In genomic region chr5:150670275-150670960, GRCh38 we compare ENCODE assay signal across 16 cellular contexts. TPM values are rescaled to one million over a fixed set of nuclear protein-coding genes. Genes with fewer than 3 reads are reported as not detected.
DNase-seq lines count a peak whose midpoint lies in the region; ATAC-seq and TF ChIP-seq lines count a peak whose summit lies in the region.
"Had no signal": no experiment of that assay in that cellular context is flagged by ENCODE, and none has a peak within 500 bp of the region (broad histone marks: within the 10 kb centered on the region; RNA-seq: fewer than 3 reads in every experiment).

No MANE protein-coding gene starts in this region.

- CTCF ChIA-PET in activated CD4-positive, alpha-beta T cell treated with anti-CD3 and anti-CD28 coated beads, Interleukin-2, amount 10 ng/mL, durations not matched to agents 7 days and 5 days (lab: Charles Lee), result interaction anchor here (1.1 to 1.8 kb wide), 3 partner anchors 11 to 171 kb away, joined by 3 to 5 read pairs (median 4); no protein-coding TSS in a partner anchor

- H3K36me3 ChIP-seq in HUES48 (ENCODE audit: control insufficient read depth, insufficient read depth, low read length), result peaks cover 13% of the 10 kb centered on the region
- H3K36me3 ChIP-seq: breast epithelium, left lung, tibial artery had no signal

- peak overlapping the region; percentile 81; the same call in 1 of the 2 replicates for H3K4me3 ChIP-seq in HUES48 (ENCODE audit: low read depth, low read length)
- H3K4me3 ChIP-seq: left lung had no signal

- TF ChIP-seq CTCF in neural crest cell (conservative IDR thresholded peaks at IDR 0.05), result no peak

- H3K27ac ChIP-seq in HUES48 (ENCODE audit: low read depth, low read length), result peak overlapping the region; percentile 8
- H3K27ac ChIP-seq: left lung had no signal

- H3K9me3 Mint-ChIP-seq in activated CD4-positive, alpha-beta T cell treated with anti-CD3 and anti-CD28 coated beads, Interleukin-2, amount 10 ng/mL, durations not matched to agents 7 days and 5 days, result no peaks in the 10 kb centered on the region
- H3K9me3 Mint-ChIP-seq in effector memory CD8-positive, alpha-beta T cell, result no peaks in the 10 kb centered on the region
- H3K9me3 Mint-ChIP-seq in neural crest cell, result no peaks in the 10 kb centered on the region
- H3K9me3 Mint-ChIP-seq: HFFc6 had no signal

- peak overlapping the region; percentile 28 for H3K4me3 Mint-ChIP-seq in activated CD4-positive, alpha-beta T cell treated with anti-CD3 and anti-CD28 coated beads, Interleukin-2, amount 10 ng/mL, durations not matched to agents 7 days and 5 days
- peak overlapping the region; percentile 51 to 57 for H3K4me3 Mint-ChIP-seq in effector memory CD8-positive, alpha-beta T cell
- peak overlapping the region; percentile 82 for H3K4me3 Mint-ChIP-seq in neural crest cell
- H3K4me3 Mint-ChIP-seq: HFFc6 had no signal

- no peak overlapping the region for H3K9ac ChIP-seq in HUES48 (ENCODE audit: low read depth, low read length)

- H3K4me1 Mint-ChIP-seq in activated CD4-positive, alpha-beta T cell treated with anti-CD3 and anti-CD28 coated beads, Interleukin-2, amount 10 ng/mL, durations not matched to agents 7 days and 5 days, result peaks cover 8% of the 10 kb centered on the region
- peaks cover 5% of the 10 kb centered on the region in 2 donors for H3K4me1 Mint-ChIP-seq in effector memory CD8-positive, alpha-beta T cell (ENCODE audit: low read depth in 2 of 2)
- H3K4me1 Mint-ChIP-seq in neural crest cell, result no peaks in the 10 kb centered on the region

- H3K27me3 ChIP-seq in HUES48 (ENCODE audit: control insufficient read depth, insufficient read depth, low read length), result no peaks in the 10 kb centered on the region
- H3K27me3 ChIP-seq: breast epithelium had no signal

- no peaks in the 10 kb centered on the region for H3K36me3 Mint-ChIP-seq in activated CD4-positive, alpha-beta T cell treated with anti-CD3 and anti-CD28 coated beads, Interleukin-2, amount 10 ng/mL, durations not matched to agents 7 days and 5 days (ENCODE audit: low read depth)
- no peaks in the 10 kb centered on the region for H3K36me3 Mint-ChIP-seq in effector memory CD8-positive, alpha-beta T cell (ENCODE audit: insufficient read depth)
- no peaks in the 10 kb centered on the region for H3K36me3 Mint-ChIP-seq in neural crest cell (ENCODE audit: low read depth)

- POLR2A ChIA-PET in activated CD4-positive, alpha-beta T cell treated with anti-CD3 and anti-CD28 coated beads, Interleukin-2, amount 10 ng/mL, durations not matched to agents 7 days and 5 days (lab: Charles Lee), result no interaction called here

- no peak for DNase-seq in activated CD4-positive, alpha-beta T cell treated with anti-CD3 and anti-CD28 coated beads, Interleukin-2, amount 10 ng/mL, durations not matched to agents 7 days and 5 days
- DNase-seq in activated CD4-positive, alpha-beta T cell treated with anti-CD3 and anti-CD28 coated beads, Interleukin-2, amount 50 U/mL, for 1 hour, result no peak
- DNase-seq in effector memory CD8-positive, alpha-beta T cell, result no peak
- DNase-seq in neural crest cell (ENCODE audit: low read depth, low spot score) (no peak), OCI-M2 (lab: John Stamatoyannopoulos, UW; ENCODE audit: unreplicated experiment) (no peak), SKM-1 (lab: John Stamatoyannopoulos, UW; ENCODE audit: unreplicated experiment) (no peak), DMS153 treated with DMSO at 0.1 percent for 48 hours (lab: John Stamatoyannopoulos, UW; ENCODE audit: unreplicated experiment) (no peak)
- DNase-seq: activated effector memory CD4-positive, alpha-beta T cell treated with anti-CD3 and anti-CD28 coated beads, Interleukin-2, amount 50 U/mL, for 16 hours; HFFc6; NCI-H2171 treated with DMSO at 0.1 percent for 48 hours; nucleus accumbens; tibial artery had no signal

- H3K27ac Mint-ChIP-seq in activated CD4-positive, alpha-beta T cell treated with anti-CD3 and anti-CD28 coated beads, Interleukin-2, amount 10 ng/mL, durations not matched to agents 7 days and 5 days, result no peak overlapping the region
- H3K27ac Mint-ChIP-seq in effector memory CD8-positive, alpha-beta T cell, result no peak overlapping the region
- no peak overlapping the region for H3K27ac Mint-ChIP-seq in neural crest cell (ENCODE audit: unreplicated experiment)
- H3K27ac Mint-ChIP-seq: HFFc6 had no signal

- ATAC-seq in effector memory CD8-positive, alpha-beta T cell (replicated peaks), result no peak
- ATAC-seq: activated CD4-positive, CD25-positive, alpha-beta regulatory T cell treated with anti-CD3 and anti-CD28 coated beads, Interleukin-2, amount 50 U/mL, for 24 hours; left lung had no signal

- H3K9me3 ChIP-seq in HUES48 (ENCODE audit: control insufficient read depth, insufficient read depth, low read length), result no peaks in the 10 kb centered on the region
- H3K9me3 ChIP-seq: breast epithelium, left lung, tibial artery had no signal

- H3K4me1 ChIP-seq in HUES48 (ENCODE audit: control insufficient read depth, insufficient read depth, low read length), result peaks cover 15% of the 10 kb centered on the region

- H3K27me3 Mint-ChIP-seq in activated CD4-positive, alpha-beta T cell treated with anti-CD3 and anti-CD28 coated beads, Interleukin-2, amount 10 ng/mL, durations not matched to agents 7 days and 5 days, result peaks cover 24% of the 10 kb centered on the region
- H3K27me3 Mint-ChIP-seq in effector memory CD8-positive, alpha-beta T cell, result peaks cover 16 to 32% of the 10 kb centered on the region in 2 donors
- H3K27me3 Mint-ChIP-seq in neural crest cell (ENCODE audit: low read depth), result peaks cover 45% of the 10 kb centered on the region

RNA-seq across cellular contexts. Expression of gene MYOZ3, which starts 9.4 kb away (rescaled TPM):
- total RNA-seq in activated CD4-positive, alpha-beta T cell treated with anti-CD3 and anti-CD28 coated beads, Interleukin-2, amount 10 ng/mL, durations not matched to agents 7 days and 5 days, result under 1 TPM in 1 of 2 experiments, not detected in 1; 0.05 TPM
- total RNA-seq in neural crest cell, result 2.6 and 3.2 TPM in 2 replicates

RNA-seq across cellular contexts. Expression of gene SYNPO, which starts 30.0 kb away (rescaled TPM):
- total RNA-seq in activated CD4-positive, alpha-beta T cell treated with anti-CD3 and anti-CD28 coated beads, Interleukin-2, amount 10 ng/mL, durations not matched to agents 7 days and 5 days, result under 1 TPM; 0.05 to 0.08 TPM
- 1.5 TPM in 2 replicates for total RNA-seq in neural crest cell

RNA-seq across cellular contexts. Expression of gene RBM22, which starts 30.4 kb away (rescaled TPM):
- total RNA-seq in activated CD4-positive, alpha-beta T cell treated with anti-CD3 and anti-CD28 coated beads, Interleukin-2, amount 10 ng/mL, durations not matched to agents 7 days and 5 days, result 10 to 100 TPM; 61.9 to 65.6 TPM
- total RNA-seq in neural crest cell, result 64.6 and 65.2 TPM in 2 replicates

Comparison
In these comparisons a context has a peak if more than half of its experiments do, and no peak if none do; other contexts are left out.
1. H3K4me3 Mint-ChIP-seq: peak in every context shown above with its lines; median percentile 82 in neural crest cell; 54 in effector memory CD8-positive, alpha-beta T cell; 28 in activated CD4-positive, alpha-beta T cell treated with anti-CD3 and anti-CD28 coated beads, Interleukin-2, amount 10 ng/mL, durations not matched to agents 7 days and 5 days.